ENCODE assay signal across 8 cellular contexts in genomic region chr20:45470939-45471338, GRCh38. TPM values are rescaled to one million over a fixed set of nuclear protein-coding genes. Genes with fewer than 3 reads are reported as not detected.
DNase-seq lines count a peak whose midpoint lies in the region; ATAC-seq and TF ChIP-seq lines count a peak whose summit lies in the region.

No MANE protein-coding gene starts in this region.

- TF ChIP-seq EP300 in gastroesophageal sphincter (IDR thresholded peaks at IDR 0.05): no peak

- POLR2A ChIA-PET in PC-3 (lab: Charles Lee; ENCODE audit: unreplicated experiment): no interaction called here

- H3K27ac Mint-ChIP-seq in activated T-cell treated with anti-CD3 and anti-CD28 coated beads, Interleukin-2, amount 50 U/mL, for 72 hours: no peak overlapping the region

- H3K27me3 ChIP-seq in gastroesophageal sphincter: peaks cover 44% of the 10 kb centered on the region
- H3K27me3 ChIP-seq in rectal smooth muscle tissue (ENCODE audit: control insufficient read depth, insufficient read depth, low read length): no peaks in the 10 kb centered on the region
- peaks cover 6% of the 10 kb centered on the region; the same call in 1 of the 2 replicates for H3K27me3 ChIP-seq in PC-3 (ENCODE audit: low read length)

- H3K36me3 ChIP-seq in gastroesophageal sphincter: no peaks in the 10 kb centered on the region
- no peaks in the 10 kb centered on the region for H3K36me3 ChIP-seq in rectal smooth muscle tissue (ENCODE audit: control insufficient read depth, insufficient read depth, low read length)
- H3K36me3 ChIP-seq in PC-3 (ENCODE audit: low read depth, low read length): no peaks in the 10 kb centered on the region

- 21 to 48% methylated on average over 6 to 7 of the region's 10 CpGs for WGBS in gastroesophageal sphincter (ENCODE audit: low coverage in 1 of 2), 2 donors

- BruUV-seq in PC-3 (replicated peaks; lab: Mats Ljungman, UMichigan): no TSS peak

- no peaks in the 10 kb centered on the region for H3K9me3 ChIP-seq in gastroesophageal sphincter
- H3K9me3 ChIP-seq in PC-3 (ENCODE audit: low read length): no peaks in the 10 kb centered on the region

- DNase-seq in activated T-cell treated with anti-CD3 and anti-CD28 coated beads, Interleukin-2, amount 50 U/mL, for 72 hours: peak in 1 of 2 donors; percentile 8
- no peak for DNase-seq in activated T-cell treated with anti-CD3 and anti-CD28 coated beads, Interleukin-2, amount 50 U/mL, for 48 hours
- DNase-seq in OCI-M1 (lab: John Stamatoyannopoulos, UW): peak; percentile 6
- DNase-seq in epidermal melanocyte (ENCODE audit: insufficient read length, low spot score): no peak
- no peak for DNase-seq in PC-3

- ATAC-seq in activated T-cell treated with anti-CD3 and anti-CD28 coated beads, Interleukin-2, amount 50 U/mL, for 72 hours (replicated peaks in 1 of 2): peak; percentile 22 to 32
- ATAC-seq in gastroesophageal sphincter (no peak), PC-3 (no peak), GM19328 (IDR thresholded peaks at IDR 0.05; ENCODE audit: unreplicated experiment) (no peak)

- intact Hi-C loops in PC-3 (cut with micrococcal nuclease): no loop called here

- H3K4me2 ChIP-seq in PC-3 (ENCODE audit: low read length): no peak overlapping the region

- H3K4me3 Mint-ChIP-seq in activated T-cell treated with anti-CD3 and anti-CD28 coated beads, Interleukin-2, amount 50 U/mL, for 72 hours: peak overlapping the region; percentile 68 to 73

- H3K27ac ChIP-seq in gastroesophageal sphincter (peak overlapping the region in 2 of 4 donors; percentile 36 to 37), rectal smooth muscle tissue (ENCODE audit: low read depth, low read length) (peak overlapping the region; percentile 87), PC-3 (ENCODE audit: low read length) (no peak overlapping the region)

- H3F3A ChIP-seq in PC-3 (ENCODE audit: low read length, unreplicated experiment): no peaks in the 10 kb centered on the region

- peak overlapping the region; percentile 22 for H3K9ac ChIP-seq in rectal smooth muscle tissue (ENCODE audit: low read length)
- H3K9ac ChIP-seq in PC-3 (ENCODE audit: low read length): no peak overlapping the region

- CTCF ChIA-PET in PC-3 (lab: Charles Lee): no interaction called here

- no peaks in the 10 kb centered on the region for H3K36me3 Mint-ChIP-seq in activated T-cell treated with anti-CD3 and anti-CD28 coated beads, Interleukin-2, amount 50 U/mL, for 72 hours (ENCODE audit: insufficient read depth in 2 of 2)

- H3K4me1 Mint-ChIP-seq in activated T-cell treated with anti-CD3 and anti-CD28 coated beads, Interleukin-2, amount 50 U/mL, for 72 hours (ENCODE audit: low read depth): no peaks in the 10 kb centered on the region

- no peaks in the 10 kb centered on the region for H3K79me2 ChIP-seq in PC-3 (ENCODE audit: low read length)

- H3K27me3 Mint-ChIP-seq in activated T-cell treated with anti-CD3 and anti-CD28 coated beads, Interleukin-2, amount 50 U/mL, for 72 hours (ENCODE audit: low read depth): peaks cover 16% of the 10 kb centered on the region

- H3K4me3 ChIP-seq in gastroesophageal sphincter (peak overlapping the region; percentile 34 to 61), rectal smooth muscle tissue (ENCODE audit: low read length) (peak overlapping the region; percentile 75), PC-3 (ENCODE audit: low read length) (no peak overlapping the region)

- TF ChIP-seq POLR2A in gastroesophageal sphincter (IDR thresholded peaks at IDR 0.05): no peak

- H2AFZ ChIP-seq in PC-3 (ENCODE audit: low read length): no peak overlapping the region

- H4K20me1 ChIP-seq in PC-3 (ENCODE audit: low read length): no peaks in the 10 kb centered on the region

- no peaks in the 10 kb centered on the region for H3K9me2 ChIP-seq in PC-3 (replicated peaks; ENCODE audit: low read length)

- TF ChIP-seq CTCF in gastroesophageal sphincter (IDR thresholded peaks at IDR 0.05): peak in 1 of 4 experiments; percentile 27
- TF ChIP-seq CTCF in PC-3 (conservative IDR thresholded peaks at IDR 0.05; ENCODE audit: low read depth, low read length): no peak

- H3K9me3 Mint-ChIP-seq in activated T-cell treated with anti-CD3 and anti-CD28 coated beads, Interleukin-2, amount 50 U/mL, for 72 hours: no peaks in the 10 kb centered on the region

- H3K4me1 ChIP-seq in gastroesophageal sphincter (peaks cover 0 to 27% (median 14%) of the 10 kb centered on the region in 3 donors), rectal smooth muscle tissue (ENCODE audit: control insufficient read depth, insufficient read depth, low read length) (no peaks in the 10 kb centered on the region), PC-3 (ENCODE audit: insufficient read depth, low read length) (no peaks in the 10 kb centered on the region)

RNA-seq across cellular contexts. Expression of gene WFDC2, which starts 1.4 kb away (rescaled TPM):
- total RNA-seq in activated T-cell treated with anti-CD3 and anti-CD28 coated beads, Interleukin-2, amount 50 U/mL, for 72 hours: 1 to 10 TPM; 1.2 to 1.8 TPM
- total RNA-seq in gastroesophageal sphincter (10 to 100 TPM in 1 of 4 donors, 1 to 10 TPM in 2, not detected in 1; 7.0 to 21.9 (median 9.3) TPM), PC-3 (2014; rRNA removed) (not detected in 2 replicates)

RNA-seq across cellular contexts. Expression of gene SPINT3, which starts 44.5 kb away (rescaled TPM):
- not detected for total RNA-seq in activated T-cell treated with anti-CD3 and anti-CD28 coated beads, Interleukin-2, amount 50 U/mL, for 72 hours
- total RNA-seq in gastroesophageal sphincter (not detected), PC-3 (2014; rRNA removed) (not detected in 2 replicates)

RNA-seq across cellular contexts. Expression of gene PIGT, which starts 55.0 kb away (rescaled TPM):
- 10 to 100 TPM; 60.4 to 63.7 TPM for total RNA-seq in activated T-cell treated with anti-CD3 and anti-CD28 coated beads, Interleukin-2, amount 50 U/mL, for 72 hours
- 10 to 100 TPM; 59.8 to 87.3 (median 67.6) TPM for total RNA-seq in gastroesophageal sphincter
- total RNA-seq in PC-3 (2014; rRNA removed): 101 and 129 TPM in 2 replicates

Comparison
In these comparisons a context has a peak if more than half of its experiments do, and no peak if none do; other contexts are left out.
1. ATAC-seq: peak in activated T-cell treated with anti-CD3 and anti-CD28 coated beads, Interleukin-2, amount 50 U/mL, for 72 hours (2 of 2); none in gastroesophageal sphincter (single experiment), PC-3 (single experiment) and GM19328 (single experiment).